ENCODE assay signal across 12 cellular contexts in genomic region chr3:66489577-66489976, GRCh38. TPM values are rescaled to one million over a fixed set of nuclear protein-coding genes. Genes with fewer than 3 reads are reported as not detected.
DNase-seq lines count a peak whose midpoint lies in the region; ATAC-seq and TF ChIP-seq lines count a peak whose summit lies in the region.
"Had no signal": no experiment of that assay in that cellular context is flagged by ENCODE, and none has a peak within 500 bp of the region (broad histone marks: within the 10 kb centered on the region; RNA-seq: fewer than 3 reads in every experiment).

No MANE protein-coding gene starts in this region.

- H2AFZ ChIP-seq in GM23338, result no peak overlapping the region
- H2AFZ ChIP-seq in neural progenitor cell (replicated peaks), result no peak overlapping the region

- H3K9me3 Mint-ChIP-seq in GM23338, result no peaks in the 10 kb centered on the region
- peaks cover 0 to 3% of the 10 kb centered on the region in 2 donors for H3K9me3 Mint-ChIP-seq in activated naive CD4-positive, alpha-beta T cell treated with anti-CD3 and anti-CD28 coated beads, Interleukin-2, amount 50 U/mL, for 72 hours
- no peaks in the 10 kb centered on the region for H3K9me3 Mint-ChIP-seq in neural progenitor cell

- H3F3A ChIP-seq in GM23338 (replicated peaks; ENCODE audit: low read depth) (0 out of 2 replicates have a peak, but pooled peaks cover under 1% of the 10 kb centered on the region), neural progenitor cell (ENCODE audit: low read depth) (peaks cover 56% of the 10 kb centered on the region)

- TF ChIP-seq CTCF in GM23338 (conservative IDR thresholded peaks at IDR 0.05; ENCODE audit: low read depth in 2 of 2), result no peak
- TF ChIP-seq CTCF in neural progenitor cell (IDR thresholded peaks at IDR 0.05), result no peak

- H4K20me1 ChIP-seq in BLaER1, result no peaks in the 10 kb centered on the region
- peaks cover 29% of the 10 kb centered on the region; the same call in 1 of the 2 replicates for H4K20me1 ChIP-seq in GM23338 (replicated peaks; ENCODE audit: insufficient read depth)
- H4K20me1 ChIP-seq in neural progenitor cell (ENCODE audit: low read depth), result peaks cover 100% of the 10 kb centered on the region

- no peaks in the 10 kb centered on the region for H3K9me3 ChIP-seq in BLaER1
- H3K9me3 ChIP-seq in neural progenitor cell (ENCODE audit: low read depth), result no peaks in the 10 kb centered on the region
- H3K9me3 ChIP-seq in HAP-1, result no peaks in the 10 kb centered on the region

- H3K27me3 ChIP-seq in BLaER1 (no peaks in the 10 kb centered on the region), GM23338 (ENCODE audit: insufficient read depth) (no peaks in the 10 kb centered on the region), neural progenitor cell (no peaks in the 10 kb centered on the region), HAP-1 (ENCODE audit: low read depth) (no peaks in the 10 kb centered on the region)

- peaks cover 100% of the 10 kb centered on the region for H3K79me2 ChIP-seq in GM23338 (replicated peaks; ENCODE audit: insufficient read depth)
- H3K79me2 ChIP-seq in neural progenitor cell (ENCODE audit: low read depth), result peaks cover 100% of the 10 kb centered on the region

- no peak overlapping the region; the same call in 1 of the 2 replicates for H3K27ac Mint-ChIP-seq in GM23338
- H3K27ac Mint-ChIP-seq in activated naive CD4-positive, alpha-beta T cell treated with anti-CD3 and anti-CD28 coated beads, Interleukin-2, amount 50 U/mL, for 72 hours, result peak overlapping the region; percentile 88 to 90
- peak overlapping the region; percentile 72 for H3K27ac Mint-ChIP-seq in neural progenitor cell

- in situ Hi-C loops in HAP-1 (cut with MboI; ENCODE audit: low sequenced_read_pairs), result no loop called here

- peak overlapping the region; percentile 80 for H3K4me2 ChIP-seq in BLaER1
- peak overlapping the region; percentile 89; the same call in 1 of the 2 replicates for H3K4me2 ChIP-seq in GM23338
- peak overlapping the region; percentile 97 for H3K4me2 ChIP-seq in neural progenitor cell

- H3K9ac ChIP-seq in BLaER1 (peak overlapping the region; percentile 72; the same call in 1 of the 2 replicates), neural progenitor cell (no peak overlapping the region)

- ATAC-seq in GM23338 (no peak), GM19023 (IDR thresholded peaks at IDR 0.05; ENCODE audit: unreplicated experiment) (no peak)
- ATAC-seq in activated naive CD4-positive, alpha-beta T cell treated with anti-CD3 and anti-CD28 coated beads, Interleukin-2, amount 50 U/mL, for 72 hours, result peak; percentile 80 to 83
- ATAC-seq: HCT116 had no signal

- peak overlapping the region; percentile 54 for H3K4me3 ChIP-seq in BLaER1
- no peak overlapping the region for H3K4me3 ChIP-seq in GM23338
- H3K4me3 ChIP-seq in neural progenitor cell, result peak overlapping the region; percentile 99
- H3K4me3 ChIP-seq in HAP-1, result no peak overlapping the region

- H3K36me3 Mint-ChIP-seq in GM23338 (ENCODE audit: low read depth) (peaks cover 14% of the 10 kb centered on the region; the same call in 2 of the 3 replicates), neural progenitor cell (peaks cover 10% of the 10 kb centered on the region)
- H3K36me3 Mint-ChIP-seq in activated naive CD4-positive, alpha-beta T cell treated with anti-CD3 and anti-CD28 coated beads, Interleukin-2, amount 50 U/mL, for 72 hours, result peaks cover 4 to 29% of the 10 kb centered on the region in 2 donors

- H3K36me3 ChIP-seq in BLaER1 (no peaks in the 10 kb centered on the region; the same call in 1 of the 2 replicates), GM23338 (ENCODE audit: insufficient read depth) (no peaks in the 10 kb centered on the region), neural progenitor cell (no peaks in the 10 kb centered on the region), HAP-1 (replicated peaks) (no peaks in the 10 kb centered on the region)

- H3K4me1 ChIP-seq in BLaER1 (peaks cover 99% of the 10 kb centered on the region), GM23338 (ENCODE audit: insufficient read depth) (peaks cover 95% of the 10 kb centered on the region), neural progenitor cell (peaks cover 96% of the 10 kb centered on the region), HAP-1 (peaks cover 17% of the 10 kb centered on the region)

- H3K27me3 Mint-ChIP-seq in GM23338 (ENCODE audit: insufficient read depth, low read depth, poor library complexity) (peaks cover 7% of the 10 kb centered on the region), neural progenitor cell (ENCODE audit: insufficient read depth, low read depth) (no peaks in the 10 kb centered on the region)

- DNase-seq in GM23338 (ENCODE audit: low spot score) (no peak), neural progenitor cell (ENCODE audit: low spot score) (no peak), HAP-1 (ENCODE audit: low spot score in 2 of 2) (no peak), SHP77 treated with DMSO at 0.1 percent for 48 hours (lab: John Stamatoyannopoulos, UW) (no peak), cerebellar cortex (ENCODE audit: low spot score) (no peak)
- DNase-seq in activated naive CD4-positive, alpha-beta T cell treated with anti-CD3 and anti-CD28 coated beads, Interleukin-2, amount 50 U/mL, for 72 hours (ENCODE audit: low spot score in 2 of 2), result no peak
- DNase-seq: activated CD4-positive, CD25-positive, alpha-beta regulatory T cell; NCI-H345; SHP77 had no signal

- peaks cover 89% of the 10 kb centered on the region for H3K4me1 Mint-ChIP-seq in GM23338
- peaks cover 84% of the 10 kb centered on the region for H3K4me1 Mint-ChIP-seq in neural progenitor cell

- H3K4me3 Mint-ChIP-seq in GM23338 (no peak overlapping the region), neural progenitor cell (no peak overlapping the region)

- peak overlapping the region; percentile 79 for H3K27ac ChIP-seq in BLaER1
- no peak overlapping the region for H3K27ac ChIP-seq in GM23338 (ENCODE audit: low read depth)
- peak overlapping the region; percentile 94 for H3K27ac ChIP-seq in neural progenitor cell

- no peaks in the 10 kb centered on the region for H3K9me2 ChIP-seq in GM23338 (ENCODE audit: insufficient read depth)

TF ChIP-seq in GM23338, 12 proteins besides CTCF, POLR2A, EP300 and RAD21 (continues in another document):
- TF ChIP-seq REST (IDR thresholded peaks at IDR 0.05; ENCODE audit: unreplicated experiment) (no peak), CREB1 (CRISPR knock-in tag; IDR thresholded peaks at IDR 0.05; ENCODE audit: low read depth) (no peak), EZH2 (IDR thresholded peaks at IDR 0.05; ENCODE audit: low read depth, unreplicated experiment) (no peak), EZH2phosphoT487 (IDR thresholded peaks at IDR 0.05; ENCODE audit: unreplicated experiment) (no peak), ETS1 (IDR thresholded peaks at IDR 0.05) (no peak)

RNA-seq across cellular contexts. Expression of gene LRIG1, which starts 11.2 kb away (rescaled TPM):
- 116 and 134 TPM in 2 replicates for total RNA-seq in GM23338 (2014; rRNA removed; shearing (Covaris generic))
- 39.9 and 40.0 TPM in 2 replicates for polyA plus RNA-seq in GM23338 (2016; fragmentation: Nextera tagmentation; extraction: Ambion mirVana)
- 10 to 100 TPM; 28.2 to 39.1 TPM for total RNA-seq in activated naive CD4-positive, alpha-beta T cell treated with anti-CD3 and anti-CD28 coated beads, Interleukin-2, amount 50 U/mL, for 72 hours
- total RNA-seq in neural progenitor cell (ENCODE audit: low replicate concordance), result 169 and 184 TPM in 2 replicates

Comparison
In these comparisons a context has a peak if more than half of its experiments do, and no peak if none do; other contexts are left out.
1. H3K4me3 ChIP-seq: peak in BLaER1 (single experiment) and neural progenitor cell (single experiment); none in GM23338 (single experiment) and HAP-1 (single experiment).
2. ATAC-seq: peak in activated naive CD4-positive, alpha-beta T cell treated with anti-CD3 and anti-CD28 coated beads, Interleukin-2, amount 50 U/mL, for 72 hours (2 of 2); none in GM23338 (single experiment) and GM19023 (single experiment).
3. Peak in every context shown above with its lines, with median percentiles within 50 percentile points of each other: H3K4me2 ChIP-seq.